ENCODE assay signal across 1 cellular context in the genomic region with DNA sequence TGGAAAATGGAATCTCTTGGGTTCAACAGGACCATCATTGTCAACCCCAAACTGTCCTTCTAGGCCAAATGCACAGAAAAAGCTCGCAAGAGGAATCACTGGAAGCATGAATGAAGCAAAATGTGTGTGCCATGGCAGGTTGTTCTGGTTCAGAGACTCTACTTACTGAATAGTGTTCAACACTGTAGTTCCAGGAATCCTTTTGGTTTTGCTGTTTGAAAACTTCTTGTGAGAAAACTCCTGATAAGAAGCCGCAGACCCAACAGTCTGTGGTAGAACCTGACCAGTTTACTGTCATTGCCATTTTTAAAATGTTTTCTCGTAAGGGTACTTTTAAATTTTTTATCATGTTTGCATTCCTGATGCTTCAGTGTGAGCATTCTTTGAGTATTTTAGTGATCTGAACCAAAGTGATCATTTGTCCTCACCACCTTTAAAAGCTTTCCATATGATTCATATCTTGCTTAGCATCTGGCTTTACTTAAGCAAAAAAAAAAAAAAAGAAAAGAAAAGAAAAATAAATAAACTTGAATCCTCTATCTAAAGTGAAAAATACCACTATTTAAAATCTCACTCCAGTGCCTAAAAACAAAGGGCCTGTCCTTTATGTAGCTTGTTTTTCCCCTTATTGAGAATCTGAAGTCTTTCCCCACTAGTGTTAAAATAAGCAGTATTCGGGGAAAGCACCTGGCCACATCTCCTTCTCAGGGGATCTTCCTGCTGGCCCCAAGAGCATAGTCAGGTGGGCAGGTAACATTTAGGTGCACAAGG.
TF ChIP-seq lines count a peak whose summit lies in the region.

No MANE protein-coding gene starts in this region.

TF ChIP-seq in GM12878, 131 proteins besides CTCF, POLR2A, EP300 and RAD21 (continued from another document):
- TF ChIP-seq, protein P1, sequence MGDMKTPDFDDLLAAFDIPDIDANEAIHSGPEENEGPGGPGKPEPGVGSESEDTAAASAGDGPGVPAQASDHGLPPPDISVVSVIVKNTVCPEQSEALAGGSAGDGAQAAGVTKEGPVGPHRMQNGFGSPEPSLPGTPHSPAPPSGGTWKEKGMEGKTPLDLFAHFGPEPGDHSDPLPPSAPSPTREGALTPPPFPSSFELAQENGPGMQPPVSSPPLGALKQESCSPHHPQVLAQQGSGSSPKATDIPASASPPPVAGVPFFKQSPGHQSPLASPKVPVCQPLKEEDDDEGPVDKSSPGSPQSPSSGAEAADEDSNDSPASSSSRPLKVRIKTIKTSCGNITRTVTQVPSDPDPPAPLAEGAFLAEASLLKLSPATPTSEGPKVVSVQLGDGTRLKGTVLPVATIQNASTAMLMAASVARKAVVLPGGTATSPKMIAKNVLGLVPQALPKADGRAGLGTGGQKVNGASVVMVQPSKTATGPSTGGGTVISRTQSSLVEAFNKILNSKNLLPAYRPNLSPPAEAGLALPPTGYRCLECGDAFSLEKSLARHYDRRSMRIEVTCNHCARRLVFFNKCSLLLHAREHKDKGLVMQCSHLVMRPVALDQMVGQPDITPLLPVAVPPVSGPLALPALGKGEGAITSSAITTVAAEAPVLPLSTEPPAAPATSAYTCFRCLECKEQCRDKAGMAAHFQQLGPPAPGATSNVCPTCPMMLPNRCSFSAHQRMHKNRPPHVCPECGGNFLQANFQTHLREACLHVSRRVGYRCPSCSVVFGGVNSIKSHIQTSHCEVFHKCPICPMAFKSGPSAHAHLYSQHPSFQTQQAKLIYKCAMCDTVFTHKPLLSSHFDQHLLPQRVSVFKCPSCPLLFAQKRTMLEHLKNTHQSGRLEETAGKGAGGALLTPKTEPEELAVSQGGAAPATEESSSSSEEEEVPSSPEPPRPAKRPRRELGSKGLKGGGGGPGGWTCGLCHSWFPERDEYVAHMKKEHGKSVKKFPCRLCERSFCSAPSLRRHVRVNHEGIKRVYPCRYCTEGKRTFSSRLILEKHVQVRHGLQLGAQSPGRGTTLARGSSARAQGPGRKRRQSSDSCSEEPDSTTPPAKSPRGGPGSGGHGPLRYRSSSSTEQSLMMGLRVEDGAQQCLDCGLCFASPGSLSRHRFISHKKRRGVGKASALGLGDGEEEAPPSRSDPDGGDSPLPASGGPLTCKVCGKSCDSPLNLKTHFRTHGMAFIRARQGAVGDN (IDR thresholded peaks at IDR 0.05), result peak; percentile 63; the same call in 1 of the 2 replicates
- TF ChIP-seq GABPA (IDR thresholded peaks at IDR 0.05; ENCODE audit: low read depth), result no peak
- TF ChIP-seq, protein P2, sequence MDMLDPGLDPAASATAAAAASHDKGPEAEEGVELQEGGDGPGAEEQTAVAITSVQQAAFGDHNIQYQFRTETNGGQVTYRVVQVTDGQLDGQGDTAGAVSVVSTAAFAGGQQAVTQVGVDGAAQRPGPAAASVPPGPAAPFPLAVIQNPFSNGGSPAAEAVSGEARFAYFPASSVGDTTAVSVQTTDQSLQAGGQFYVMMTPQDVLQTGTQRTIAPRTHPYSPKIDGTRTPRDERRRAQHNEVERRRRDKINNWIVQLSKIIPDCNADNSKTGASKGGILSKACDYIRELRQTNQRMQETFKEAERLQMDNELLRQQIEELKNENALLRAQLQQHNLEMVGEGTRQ (IDR thresholded peaks at IDR 0.05; ENCODE audit: borderline replicate concordance, low read depth, low read length), result peak; percentile 41; the same call in 1 of the 2 replicates
- TF ChIP-seq, protein P3, sequence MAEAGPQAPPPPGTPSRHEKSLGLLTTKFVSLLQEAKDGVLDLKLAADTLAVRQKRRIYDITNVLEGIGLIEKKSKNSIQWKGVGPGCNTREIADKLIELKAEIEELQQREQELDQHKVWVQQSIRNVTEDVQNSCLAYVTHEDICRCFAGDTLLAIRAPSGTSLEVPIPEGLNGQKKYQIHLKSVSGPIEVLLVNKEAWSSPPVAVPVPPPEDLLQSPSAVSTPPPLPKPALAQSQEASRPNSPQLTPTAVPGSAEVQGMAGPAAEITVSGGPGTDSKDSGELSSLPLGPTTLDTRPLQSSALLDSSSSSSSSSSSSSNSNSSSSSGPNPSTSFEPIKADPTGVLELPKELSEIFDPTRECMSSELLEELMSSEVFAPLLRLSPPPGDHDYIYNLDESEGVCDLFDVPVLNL (IDR thresholded peaks at IDR 0.05; ENCODE audit: low read depth, low read length), result no peak
- TF ChIP-seq NFYA (IDR thresholded peaks at IDR 0.05; ENCODE audit: borderline replicate concordance, low read depth, low read length), result no peak
- no peak for TF ChIP-seq SREBF2 (IDR thresholded peaks at IDR 0.05; ENCODE audit: low read length)
- TF ChIP-seq SMAD5 (IDR thresholded peaks at IDR 0.05; ENCODE audit: low read depth), result no peak
- no peak for TF ChIP-seq ATF3 (IDR thresholded peaks at IDR 0.05; ENCODE audit: borderline replicate concordance, extremely low read depth, low read depth, low read length)
- TF ChIP-seq CHD1 (IDR thresholded peaks at IDR 0.05; ENCODE audit: low read depth, low read length), result no peak
